ENCODE assay signal across 13 cellular contexts in the genomic region with DNA sequence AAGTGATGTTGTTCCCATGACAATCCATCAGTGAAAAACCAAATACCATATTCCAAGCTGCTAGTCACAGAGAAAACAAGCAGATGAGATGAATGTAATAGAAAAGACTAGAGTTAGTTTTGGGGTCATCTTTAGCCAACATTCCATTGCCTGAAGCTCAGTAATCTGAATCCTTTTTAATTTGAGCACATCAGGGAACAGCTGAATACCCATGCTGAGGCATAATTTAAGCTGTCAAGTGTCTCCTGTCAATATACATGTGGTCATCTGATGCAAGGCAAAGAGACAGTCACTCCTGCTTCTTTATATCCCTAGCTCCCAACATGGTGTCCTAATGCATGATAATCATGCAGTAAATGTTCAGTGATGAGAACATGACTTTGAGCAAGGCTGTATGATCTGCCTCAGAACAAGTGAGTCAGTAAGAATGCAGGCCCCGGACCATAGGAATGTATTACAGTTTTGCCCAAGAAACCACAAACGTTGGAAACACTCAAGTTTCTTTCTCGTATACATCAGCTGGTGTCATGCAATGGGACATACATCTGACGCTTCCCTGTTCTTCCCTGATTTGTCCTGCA. TPM values are rescaled to one million over a fixed set of nuclear protein-coding genes. Genes with fewer than 3 reads are reported as not detected.
DNase-seq lines count a peak whose midpoint lies in the region; ATAC-seq, FAIRE-seq and TF ChIP-seq lines count a peak whose summit lies in the region.
"Had no signal": no experiment of that assay in that cellular context is flagged by ENCODE, and none has a peak within 500 bp of the region (broad histone marks: within the 10 kb centered on the region; RNA-seq: fewer than 3 reads in every experiment).

No MANE protein-coding gene starts in this region.

- CTCF ChIA-PET in AG04450 (lab: Charles Lee), result interaction anchor here (0.5 to 2.5 kb wide), 4 partner anchors 26 to 324 kb away, joined by 4 to 8 read pairs (median 7); no protein-coding TSS in a partner anchor
- CTCF ChIA-PET in HEK293T (lab: Yijun Ruan, JAX), result interaction anchor here (0.5 to 1.0 kb wide), 2 partner anchors 26 to 62 kb away, joined by 3 to 4 read pairs; no protein-coding TSS in a partner anchor

- H3K9me3 Mint-ChIP-seq in astrocyte (ENCODE audit: unreplicated experiment), result no peaks in the 10 kb centered on the region
- H3K9me3 Mint-ChIP-seq: CD4-positive, alpha-beta T cell had no signal

- peaks cover 46% of the 10 kb centered on the region for H3K4me1 Mint-ChIP-seq in astrocyte (ENCODE audit: low read depth, unreplicated experiment)

- H3K27me3 ChIP-seq in AG04450 (ENCODE audit: control insufficient read depth, insufficient read depth, low read length) (no peaks in the 10 kb centered on the region), astrocyte (ENCODE audit: insufficient read depth, low read length) (no peaks in the 10 kb centered on the region), kidney epithelial cell (ENCODE audit: control insufficient read depth, insufficient read depth, low read length) (no peaks in the 10 kb centered on the region), right lobe of liver (no peaks in the 10 kb centered on the region)

- DNase-seq in AG04450 (ENCODE audit: low read depth, low spot score) (peak; percentile 93), HTR-8/SVneo (ENCODE audit: insufficient read length, low spot score) (peak; percentile 80), astrocyte (ENCODE audit: low read depth) (peak; percentile 99), kidney epithelial cell (ENCODE audit: low read depth) (peak; percentile 93), right lobe of liver (no peak), left ventricle myocardium superior (no peak), HEK293T (ENCODE audit: extremely low spot score) (no peak)
- DNase-seq: activated CD4-positive, CD25-positive, alpha-beta regulatory T cell; CD4-positive, alpha-beta T cell; effector CD4-positive, alpha-beta T cell had no signal

- H3K27ac Mint-ChIP-seq in astrocyte (ENCODE audit: unreplicated experiment), result peak overlapping the region; percentile 99
- H3K27ac Mint-ChIP-seq: CD4-positive, alpha-beta T cell had no signal

- H3K9ac ChIP-seq in astrocyte (ENCODE audit: low read length), result peak overlapping the region; percentile 80

- H3K27ac ChIP-seq in AG04450 (ENCODE audit: low read depth, low read length) (peak overlapping the region; percentile 97), astrocyte (ENCODE audit: low read depth, low read length) (peak overlapping the region; percentile 97), right lobe of liver (no peak overlapping the region)

- H3K36me3 ChIP-seq in astrocyte (ENCODE audit: insufficient read depth, low read length) (no peaks in the 10 kb centered on the region), kidney epithelial cell (ENCODE audit: control insufficient read depth, insufficient read depth, low read length) (no peaks in the 10 kb centered on the region), right lobe of liver (no peaks in the 10 kb centered on the region)

- peak overlapping the region; percentile 81 for H3K4me2 ChIP-seq in astrocyte (ENCODE audit: low read length)

- WGBS in right lobe of liver (ENCODE audit: insufficient coverage, low coverage, low lambda C conversion rate, missing lambda C conversion rate), result 62% methylated on average over 4 of the region's 4 CpGs

- H3K4me3 ChIP-seq in AG04450 (ENCODE audit: low read depth, low read length) (peak overlapping the region; percentile 24), astrocyte (ENCODE audit: insufficient read depth, low read depth, low read length) (peak overlapping the region; percentile 39), kidney epithelial cell (ENCODE audit: low read depth, low read length) (no peak overlapping the region), right lobe of liver (no peak overlapping the region)
- H3K4me3 ChIP-seq: GM12878 had no signal

- FAIRE-seq in HTR-8/SVneo (lab: Jason Lieb, UNC) (peak; percentile 93), astrocyte (lab: Jason Lieb, UNC) (peak; percentile 100)
- FAIRE-seq: GM12878, islet of Langerhans had no signal

- H3K9me3 ChIP-seq in AG04450 (ENCODE audit: control insufficient read depth, insufficient read depth, low read length) (no peaks in the 10 kb centered on the region), astrocyte (ENCODE audit: insufficient read depth, low read depth, low read length) (no peaks in the 10 kb centered on the region), right lobe of liver (no peaks in the 10 kb centered on the region)

- no peaks in the 10 kb centered on the region for H3K27me3 Mint-ChIP-seq in astrocyte (ENCODE audit: low read depth, unreplicated experiment)

- no peaks in the 10 kb centered on the region for H3K79me2 ChIP-seq in astrocyte (ENCODE audit: insufficient read depth, low read length)

- TF ChIP-seq CTCF in AG04450 (IDR thresholded peaks at IDR 0.05; ENCODE audit: low read depth, low read length) (no peak), astrocyte (IDR thresholded peaks at IDR 0.05; ENCODE audit: insufficient read depth, low read depth, low read length) (no peak), kidney epithelial cell (IDR thresholded peaks at IDR 0.05; ENCODE audit: insufficient read depth, low read length, poor library complexity, severe bottlenecking) (no peak), right lobe of liver (IDR thresholded peaks at IDR 0.05) (no peak)

- POLR2A ChIA-PET in AG04450 (lab: Yijun Ruan, JAX) (interaction anchor here (0.6 to 2.0 kb wide), 12 partner anchors 8 to 365 kb away, joined by 3 to 13 read pairs (median 5); partner anchors contain the start of genes ALS2 and FZD7), HEK293T (lab: Yijun Ruan, JAX) (no interaction called here)

- H3K36me3 Mint-ChIP-seq in astrocyte (ENCODE audit: low read depth, unreplicated experiment), result peaks cover 4% of the 10 kb centered on the region

- H2AFZ ChIP-seq in astrocyte (ENCODE audit: low read depth, low read length), result peak overlapping the region; percentile 6

- no peak for TF ChIP-seq POLR2A in right lobe of liver (IDR thresholded peaks at IDR 0.05)

- H3K4me1 ChIP-seq in astrocyte (ENCODE audit: insufficient read depth, low read length) (peaks cover 43% of the 10 kb centered on the region), right lobe of liver (no peaks in the 10 kb centered on the region)

- H3K4me3 Mint-ChIP-seq in astrocyte (ENCODE audit: unreplicated experiment), result peak overlapping the region; percentile 58
- H3K4me3 Mint-ChIP-seq: CD4-positive, alpha-beta T cell had no signal

- intact Hi-C loops in right lobe of liver (cut with DNase I), result no loop called here
- intact Hi-C loops in left ventricle myocardium superior (cut with micrococcal nuclease), result no loop called here

- ATAC-seq in right lobe of liver (no peak), HG02798 (IDR thresholded peaks at IDR 0.05; ENCODE audit: poor library complexity, unreplicated experiment) (no peak), left ventricle myocardium superior (no peak)
- ATAC-seq: GM12878 had no signal

- H4K20me1 ChIP-seq in astrocyte (ENCODE audit: insufficient read depth, low read length), result no peaks in the 10 kb centered on the region

TF ChIP-seq in HEK293T, 16 proteins besides CTCF, POLR2A, EP300 and RAD21:
- TF ChIP-seq LEF1 (IDR thresholded peaks at IDR 0.05; ENCODE audit: borderline replicate concordance) (no peak), TARDBP (IDR thresholded peaks at IDR 0.05) (no peak), SUZ12 (IDR thresholded peaks at IDR 0.05) (no peak), FOXM1 (IDR thresholded peaks at IDR 0.05; ENCODE audit: borderline replicate concordance) (no peak), ELF4 (IDR thresholded peaks at IDR 0.05) (no peak), BHLHE40 (IDR thresholded peaks at IDR 0.05; ENCODE audit: borderline replicate concordance) (no peak), PKNOX1 (IDR thresholded peaks at IDR 0.05) (no peak), SP1 (IDR thresholded peaks at IDR 0.05) (no peak)
TF ChIP-seq in HEK293T: peak in this region for 0.

RNA-seq across cellular contexts. Expression of gene CDK15, which starts 48.0 kb away (rescaled TPM):
- 16.0 and 18.6 TPM in 2 replicates for polyA plus RNA-seq in AG04450 (2011; rRNA removed)
- polyA minus RNA-seq in AG04450 (2011; rRNA and poly(A)+ RNA removed), result 18.5 and 19.0 TPM in 2 replicates
- total RNA-seq in astrocyte (6.6 and 9.3 TPM in 2 replicates), kidney epithelial cell (0.21 TPM in 2 replicates), right lobe of liver (not detected), left ventricle myocardium superior (0.30 TPM)
- total RNA-seq: CD4-positive, alpha-beta T cell had no signal

Comparison
In these comparisons a context has a peak if more than half of its experiments do, and no peak if none do; other contexts are left out.
1. DNase-seq: peak in AG04450 (single experiment), HTR-8/SVneo (single experiment), astrocyte (single experiment) and kidney epithelial cell (single experiment); none in right lobe of liver (0 of 3), left ventricle myocardium superior (single experiment) and HEK293T (single experiment).
2. H3K27ac ChIP-seq: peak in AG04450 (single experiment) and astrocyte (single experiment); none in right lobe of liver (0 of 3).
3. H3K4me3 ChIP-seq: peak in AG04450 (single experiment) and astrocyte (single experiment); none in kidney epithelial cell (single experiment) and right lobe of liver (0 of 3).